In genomic region chr11:9179141-9179540, GRCh38 we compare ENCODE assay signal across 25 cellular contexts.
"Had no signal": no experiment of that assay in that cellular context is flagged by ENCODE, and none has a peak within 500 bp of the region (broad histone marks: within the 10 kb centered on the region; RNA-seq: fewer than 3 reads in every experiment).

No MANE protein-coding gene starts in this region.

- DNase-seq: IMR-90, Karpas-422, KG1, MM.1S, NCI-H1092, NCI-H1105 treated with DMSO at 0.1 percent for 48 hours, NCI-H1417 treated with DMSO at 0.1 percent for 48 hours, NCI-H146, NCI-H1694 treated with DMSO at 0.1 percent for 48 hours, NCI-H1930, NCI-H2081, NCI-H2107, NCI-H2227 treated with DMSO at 0.1 percent for 48 hours, NCI-H524, NCI-H526 treated with DMSO at 0.1 percent for 48 hours, NCI-H748 treated with DMSO at 0.1 percent for 48 hours, SHP77, SK-N-SH, SW 1271, T-cell had no signal

- H3K4me1 Mint-ChIP-seq: T-cell had no signal

- H3K9ac ChIP-seq: SK-N-SH had no signal

- H3K4me3 Mint-ChIP-seq: T-cell; T-helper 1 cell treated with Interleukin-12 subunit alpha and Interleukin-12 subunit beta and Interleukin-4 antibody, amounts not matched to agents 30 μg/mL and 1 μg/mL, for 36 hours had no signal

- H3K4me2 ChIP-seq: SK-N-SH had no signal

- ATAC-seq: HepG2, Panc1, T-cell had no signal

- H3K9me3 Mint-ChIP-seq: T-cell; T-helper 1 cell treated with Interleukin-12 subunit alpha and Interleukin-12 subunit beta and Interleukin-4 antibody, amounts not matched to agents 30 μg/mL and 1 μg/mL, for 36 hours had no signal

- H3K9me3 ChIP-seq: SK-N-SH had no signal

- FAIRE-seq: HepG2 had no signal

- H3K27ac ChIP-seq: HL-60, RWPE1 had no signal

- H3K27me3 Mint-ChIP-seq: T-cell had no signal

- H3K9me2 ChIP-seq: SK-N-SH had no signal

- H3K27ac Mint-ChIP-seq: T-cell; T-helper 1 cell treated with Interleukin-12 subunit alpha and Interleukin-12 subunit beta and Interleukin-4 antibody, amounts not matched to agents 30 μg/mL and 1 μg/mL, for 36 hours had no signal
